In the genomic region with DNA sequence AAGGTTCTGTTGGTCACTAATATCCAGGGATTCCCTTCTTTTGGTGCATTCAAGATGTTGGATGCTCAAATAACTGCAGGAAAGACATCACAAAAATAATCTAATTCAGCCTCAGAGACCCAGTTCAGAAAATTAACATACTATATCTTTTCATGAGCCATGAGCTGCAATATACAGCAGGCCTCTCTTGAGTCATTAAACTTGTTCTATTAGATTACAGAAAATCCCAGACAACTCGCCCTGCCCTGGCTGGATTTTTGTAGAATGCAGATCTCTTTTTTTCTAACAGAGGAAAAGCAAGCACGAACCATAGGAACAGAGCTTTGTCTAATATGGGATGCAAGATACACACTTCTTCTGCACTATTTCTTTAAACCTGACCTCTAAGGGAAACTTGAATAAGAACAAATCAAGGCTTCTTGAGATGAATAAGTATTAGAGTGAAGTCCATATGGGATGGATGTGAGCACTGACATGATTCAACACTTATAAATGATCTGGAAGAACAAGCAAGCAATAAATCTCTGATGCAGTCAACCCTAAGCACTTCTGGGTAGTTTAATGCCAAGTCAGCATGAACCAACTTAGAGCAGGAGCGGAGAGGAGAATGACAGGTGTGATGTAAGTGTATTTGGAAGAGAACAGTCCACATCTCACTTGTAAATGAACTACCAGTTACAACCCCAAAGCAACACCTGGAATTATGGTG, we compare ENCODE assay signal across 19 cellular contexts.
"Had no signal": no experiment of that assay in that cellular context is flagged by ENCODE, and none has a peak within 500 bp of the region (broad histone marks: within the 10 kb centered on the region; RNA-seq: fewer than 3 reads in every experiment).

No MANE protein-coding gene starts in this region.

- H3K9me3 ChIP-seq: lower lobe of right lung, thoracic aorta, vagina had no signal

- H3K27me3 ChIP-seq: foreskin keratinocyte, vagina had no signal

- H3K4me3 ChIP-seq: lower lobe of right lung, thoracic aorta, vagina had no signal

- H3K36me3 ChIP-seq: lower lobe of right lung, thoracic aorta, vagina, WERI-Rb-1 had no signal

- ATAC-seq: activated T-cell treated with anti-CD3 and anti-CD28 coated beads, Interleukin-2, amount 50 U/mL, for 4 hours; foreskin keratinocyte; lower lobe of right lung; sciatic nerve had no signal

- H3K4me1 ChIP-seq: foreskin keratinocyte, lower lobe of right lung, vagina had no signal

- DNase-seq: activated CD4-positive, alpha-beta T cell treated with anti-CD3 and anti-CD28 coated beads, Interleukin-2, amount 50 U/mL, for 4 hours; activated CD8-positive, alpha-beta memory T cell treated with anti-CD3 and anti-CD28 coated beads, Interleukin-2, amount 50 U/mL, for 48 hours; activated naive CD4-positive, alpha-beta T cell treated with Interleukin-2 at 50 U/mL for 16 hours; activated naive CD8-positive, alpha-beta T cell treated with anti-CD3 and anti-CD28 coated beads for 36 hours; activated T-cell treated with anti-CD3 and anti-CD28 coated beads, Interleukin-2, amount 50 U/mL, for 4 hours; central memory CD4-positive, alpha-beta T cell; dermis blood vessel endothelial cell; effector CD8-positive, alpha-beta T cell; foreskin keratinocyte; kidney; lower lobe of right lung; posterior cingulate gyrus; small intestine; stimulated activated CD4-positive, alpha-beta T cell treated with anti-CD3 and anti-CD28 coated beads, Interleukin-2, amount 100 ng/mL, for 24 hours; stimulated activated CD8-positive, alpha-beta memory T cell treated with anti-CD3 and anti-CD28 coated beads, Interleukin-4, amount 100 ng/mL, for 48 hours; WERI-Rb-1 had no signal
